ENCODE assay signal across 1 cellular context in the genomic region with DNA sequence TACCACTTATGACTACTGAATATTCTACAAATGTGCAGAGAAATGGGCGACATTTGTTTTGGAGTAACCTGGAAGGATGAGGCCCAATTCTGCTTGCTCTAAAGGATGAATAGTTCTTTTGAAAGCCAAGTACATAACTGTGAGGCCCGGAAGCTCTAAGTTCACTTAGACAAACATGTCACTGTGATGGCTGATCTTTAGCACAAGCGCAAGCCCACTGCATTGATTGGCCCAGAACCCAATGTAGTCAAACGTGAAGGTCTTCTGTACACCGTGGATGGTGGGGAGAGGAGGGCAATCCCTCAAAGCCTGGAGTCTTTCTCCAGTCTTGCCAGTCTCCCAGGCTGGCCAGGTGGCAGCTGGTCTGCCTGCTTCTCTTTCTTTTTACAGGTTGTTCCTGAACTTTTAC.
TF ChIP-seq lines count a peak whose summit lies in the region.

No MANE protein-coding gene starts in this region.

TF ChIP-seq in HepG2, 621 proteins besides CTCF, POLR2A, EP300 and RAD21 (continued from another document and continues in another):
- TF ChIP-seq ZNF496 (CRISPR knock-in tag; IDR thresholded peaks at IDR 0.05; ENCODE audit: insufficient replicate concordance) (no peak), ETS1 (CRISPR knock-in tag; IDR thresholded peaks at IDR 0.05) (no peak), RFXANK (CRISPR knock-in tag; IDR thresholded peaks at IDR 0.05) (no peak), ZNF552 (CRISPR knock-in tag; IDR thresholded peaks at IDR 0.05; ENCODE audit: borderline replicate concordance) (no peak), ZNF660 (CRISPR knock-in tag; IDR thresholded peaks at IDR 0.05; ENCODE audit: borderline replicate concordance, low read depth) (no peak), HOMEZ (CRISPR knock-in tag; IDR thresholded peaks at IDR 0.05; ENCODE audit: low read depth) (peak; percentile 97), ZNF850 (CRISPR knock-in tag; conservative IDR thresholded peaks at IDR 0.05) (no peak), NFE2L1 (CRISPR knock-in tag; IDR thresholded peaks at IDR 0.05; ENCODE audit: borderline replicate concordance) (no peak), NR2F1 (CRISPR knock-in tag; IDR thresholded peaks at IDR 0.05) (no peak), ZBTB39 (CRISPR knock-in tag; IDR thresholded peaks at IDR 0.05) (peak; percentile 75), YY1 (IDR thresholded peaks at IDR 0.05; ENCODE audit: insufficient read depth, insufficient replicate concordance, low read depth, low read length) (peak; percentile 56), HNRNPUL1 (IDR thresholded peaks at IDR 0.05; ENCODE audit: low read depth, low read length) (no peak), HNRNPK (IDR thresholded peaks at IDR 0.05; ENCODE audit: low read depth, low read length, poor library complexity, severe bottlenecking) (no peak), ZNF121 (CRISPR knock-in tag; IDR thresholded peaks at IDR 0.05) (no peak), MEIS1 (CRISPR knock-in tag; IDR thresholded peaks at IDR 0.05; ENCODE audit: borderline replicate concordance) (peak; percentile 91; the same call in 1 of the 2 replicates), ZNF292 (CRISPR knock-in tag; IDR thresholded peaks at IDR 0.05; ENCODE audit: borderline replicate concordance, low read depth) (peak; percentile 83; the same call in 1 of the 2 replicates), PCBP2 (optimal IDR thresholded peaks at IDR 0.05; ENCODE audit: low read depth, low read length, poor library complexity, severe bottlenecking) (no peak), SIX4 (CRISPR knock-in tag; IDR thresholded peaks at IDR 0.05) (no peak), NFE2L2 (IDR thresholded peaks at IDR 0.05; ENCODE audit: low read length) (no peak), ATF1 (CRISPR knock-in tag; IDR thresholded peaks at IDR 0.05) (0 out of 2 replicates have a peak, but pooled peaks have one; percentile 29), SNRNP70 (IDR thresholded peaks at IDR 0.05; ENCODE audit: low read depth, low read length) (no peak), ETV5 (CRISPR knock-in tag; IDR thresholded peaks at IDR 0.05; ENCODE audit: borderline replicate concordance) (peak; percentile 98), ZNF83 (CRISPR knock-in tag; IDR thresholded peaks at IDR 0.05; ENCODE audit: borderline replicate concordance) (no peak), ZNF207 (IDR thresholded peaks at IDR 0.05; ENCODE audit: borderline replicate concordance) (no peak), KLF9 (CRISPR knock-in tag; IDR thresholded peaks at IDR 0.05; ENCODE audit: low read depth) (no peak), ATRX (CRISPR knock-in tag; IDR thresholded peaks at IDR 0.05; ENCODE audit: borderline replicate concordance) (no peak), THYN1 (CRISPR knock-in tag; IDR thresholded peaks at IDR 0.05; ENCODE audit: borderline replicate concordance, low read depth) (no peak), THAP11 (CRISPR knock-in tag; IDR thresholded peaks at IDR 0.05) (no peak), NCOA5 (CRISPR knock-in tag; IDR thresholded peaks at IDR 0.05) (no peak), PRDM4 (CRISPR knock-in tag; IDR thresholded peaks at IDR 0.05; ENCODE audit: borderline replicate concordance) (no peak), ZNF891 (CRISPR knock-in tag; IDR thresholded peaks at IDR 0.05) (no peak), ZNF331 (CRISPR knock-in tag; IDR thresholded peaks at IDR 0.05) (peak; percentile 68; the same call in 1 of the 2 replicates), IRF1 (CRISPR knock-in tag; IDR thresholded peaks at IDR 0.05; ENCODE audit: low read depth) (no peak), ZFP37 (CRISPR knock-in tag; IDR thresholded peaks at IDR 0.05; ENCODE audit: borderline replicate concordance) (no peak), CAMTA2 (CRISPR knock-in tag; IDR thresholded peaks at IDR 0.05; ENCODE audit: borderline replicate concordance) (no peak), ZHX1 (CRISPR knock-in tag; IDR thresholded peaks at IDR 0.05; ENCODE audit: low read depth) (no peak; the same call in 1 of the 2 replicates), ZNF619 (CRISPR knock-in tag; IDR thresholded peaks at IDR 0.05) (no peak), ARNT2 (CRISPR knock-in tag; IDR thresholded peaks at IDR 0.05; ENCODE audit: low read depth) (no peak), ZBTB7B (CRISPR knock-in tag; IDR thresholded peaks at IDR 0.05) (peak; percentile 52; the same call in 1 of the 2 replicates), PHF21A (CRISPR knock-in tag; IDR thresholded peaks at IDR 0.05) (0 out of 2 replicates have a peak, but pooled peaks have one; percentile 61), YEATS4 (CRISPR knock-in tag; IDR thresholded peaks at IDR 0.05; ENCODE audit: borderline replicate concordance) (no peak)
- TF ChIP-seq, protein P1, sequence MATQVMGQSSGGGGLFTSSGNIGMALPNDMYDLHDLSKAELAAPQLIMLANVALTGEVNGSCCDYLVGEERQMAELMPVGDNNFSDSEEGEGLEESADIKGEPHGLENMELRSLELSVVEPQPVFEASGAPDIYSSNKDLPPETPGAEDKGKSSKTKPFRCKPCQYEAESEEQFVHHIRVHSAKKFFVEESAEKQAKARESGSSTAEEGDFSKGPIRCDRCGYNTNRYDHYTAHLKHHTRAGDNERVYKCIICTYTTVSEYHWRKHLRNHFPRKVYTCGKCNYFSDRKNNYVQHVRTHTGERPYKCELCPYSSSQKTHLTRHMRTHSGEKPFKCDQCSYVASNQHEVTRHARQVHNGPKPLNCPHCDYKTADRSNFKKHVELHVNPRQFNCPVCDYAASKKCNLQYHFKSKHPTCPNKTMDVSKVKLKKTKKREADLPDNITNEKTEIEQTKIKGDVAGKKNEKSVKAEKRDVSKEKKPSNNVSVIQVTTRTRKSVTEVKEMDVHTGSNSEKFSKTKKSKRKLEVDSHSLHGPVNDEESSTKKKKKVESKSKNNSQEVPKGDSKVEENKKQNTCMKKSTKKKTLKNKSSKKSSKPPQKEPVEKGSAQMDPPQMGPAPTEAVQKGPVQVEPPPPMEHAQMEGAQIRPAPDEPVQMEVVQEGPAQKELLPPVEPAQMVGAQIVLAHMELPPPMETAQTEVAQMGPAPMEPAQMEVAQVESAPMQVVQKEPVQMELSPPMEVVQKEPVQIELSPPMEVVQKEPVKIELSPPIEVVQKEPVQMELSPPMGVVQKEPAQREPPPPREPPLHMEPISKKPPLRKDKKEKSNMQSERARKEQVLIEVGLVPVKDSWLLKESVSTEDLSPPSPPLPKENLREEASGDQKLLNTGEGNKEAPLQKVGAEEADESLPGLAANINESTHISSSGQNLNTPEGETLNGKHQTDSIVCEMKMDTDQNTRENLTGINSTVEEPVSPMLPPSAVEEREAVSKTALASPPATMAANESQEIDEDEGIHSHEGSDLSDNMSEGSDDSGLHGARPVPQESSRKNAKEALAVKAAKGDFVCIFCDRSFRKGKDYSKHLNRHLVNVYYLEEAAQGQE (IDR thresholded peaks at IDR 0.05; ENCODE audit: borderline replicate concordance in 1 of 2, low read depth in 1 of 2, low read length in 2 of 2) = no peak
- TF ChIP-seq, protein P2, sequence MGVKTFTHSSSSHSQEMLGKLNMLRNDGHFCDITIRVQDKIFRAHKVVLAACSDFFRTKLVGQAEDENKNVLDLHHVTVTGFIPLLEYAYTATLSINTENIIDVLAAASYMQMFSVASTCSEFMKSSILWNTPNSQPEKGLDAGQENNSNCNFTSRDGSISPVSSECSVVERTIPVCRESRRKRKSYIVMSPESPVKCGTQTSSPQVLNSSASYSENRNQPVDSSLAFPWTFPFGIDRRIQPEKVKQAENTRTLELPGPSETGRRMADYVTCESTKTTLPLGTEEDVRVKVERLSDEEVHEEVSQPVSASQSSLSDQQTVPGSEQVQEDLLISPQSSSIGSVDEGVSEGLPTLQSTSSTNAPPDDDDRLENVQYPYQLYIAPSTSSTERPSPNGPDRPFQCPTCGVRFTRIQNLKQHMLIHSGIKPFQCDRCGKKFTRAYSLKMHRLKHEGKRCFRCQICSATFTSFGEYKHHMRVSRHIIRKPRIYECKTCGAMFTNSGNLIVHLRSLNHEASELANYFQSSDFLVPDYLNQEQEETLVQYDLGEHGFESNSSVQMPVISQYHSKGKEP (CRISPR knock-in tag; IDR thresholded peaks at IDR 0.05) = no peak
- TF ChIP-seq, protein P3, sequence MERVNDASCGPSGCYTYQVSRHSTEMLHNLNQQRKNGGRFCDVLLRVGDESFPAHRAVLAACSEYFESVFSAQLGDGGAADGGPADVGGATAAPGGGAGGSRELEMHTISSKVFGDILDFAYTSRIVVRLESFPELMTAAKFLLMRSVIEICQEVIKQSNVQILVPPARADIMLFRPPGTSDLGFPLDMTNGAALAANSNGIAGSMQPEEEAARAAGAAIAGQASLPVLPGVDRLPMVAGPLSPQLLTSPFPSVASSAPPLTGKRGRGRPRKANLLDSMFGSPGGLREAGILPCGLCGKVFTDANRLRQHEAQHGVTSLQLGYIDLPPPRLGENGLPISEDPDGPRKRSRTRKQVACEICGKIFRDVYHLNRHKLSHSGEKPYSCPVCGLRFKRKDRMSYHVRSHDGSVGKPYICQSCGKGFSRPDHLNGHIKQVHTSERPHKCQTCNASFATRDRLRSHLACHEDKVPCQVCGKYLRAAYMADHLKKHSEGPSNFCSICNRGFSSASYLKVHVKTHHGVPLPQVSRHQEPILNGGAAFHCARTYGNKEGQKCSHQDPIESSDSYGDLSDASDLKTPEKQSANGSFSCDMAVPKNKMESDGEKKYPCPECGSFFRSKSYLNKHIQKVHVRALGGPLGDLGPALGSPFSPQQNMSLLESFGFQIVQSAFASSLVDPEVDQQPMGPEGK (CRISPR knock-in tag; IDR thresholded peaks at IDR 0.05) = no peak
